2 cellular contexts compared by ENCODE assay signal in the genomic region with DNA sequence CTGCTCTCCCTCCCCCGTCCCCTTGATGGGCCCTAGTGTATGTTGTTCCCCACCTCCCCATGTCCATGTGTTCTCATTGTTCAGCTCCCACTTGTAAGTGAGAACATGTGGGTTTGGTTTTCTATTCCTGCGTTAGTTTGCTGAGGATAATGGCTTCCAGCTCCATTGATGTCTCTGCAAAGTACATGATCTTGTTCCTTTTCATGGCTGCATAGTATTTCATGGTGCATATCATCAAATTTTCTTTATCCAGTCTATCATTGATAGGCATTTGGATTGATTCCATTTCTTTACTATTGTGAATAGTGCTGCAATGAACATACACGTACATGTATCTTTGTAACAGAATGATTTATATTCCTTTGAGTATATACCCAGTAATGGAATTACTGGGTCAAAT. TPM values are rescaled to one million over a fixed set of nuclear protein-coding genes. Genes with fewer than 3 reads are reported as not detected.
"Had no signal": no experiment of that assay in that cellular context is flagged by ENCODE, and none has a peak within 500 bp of the region (broad histone marks: within the 10 kb centered on the region; RNA-seq: fewer than 3 reads in every experiment).

No MANE protein-coding gene starts in this region.

RNA-seq across cellular contexts. Expression of a gene that starts 6.7 kb away (rescaled TPM):
- total RNA-seq: HT-29 had no signal
- polyA plus RNA-seq: IgD-negative memory B cell had no signal
